In the genomic region with DNA sequence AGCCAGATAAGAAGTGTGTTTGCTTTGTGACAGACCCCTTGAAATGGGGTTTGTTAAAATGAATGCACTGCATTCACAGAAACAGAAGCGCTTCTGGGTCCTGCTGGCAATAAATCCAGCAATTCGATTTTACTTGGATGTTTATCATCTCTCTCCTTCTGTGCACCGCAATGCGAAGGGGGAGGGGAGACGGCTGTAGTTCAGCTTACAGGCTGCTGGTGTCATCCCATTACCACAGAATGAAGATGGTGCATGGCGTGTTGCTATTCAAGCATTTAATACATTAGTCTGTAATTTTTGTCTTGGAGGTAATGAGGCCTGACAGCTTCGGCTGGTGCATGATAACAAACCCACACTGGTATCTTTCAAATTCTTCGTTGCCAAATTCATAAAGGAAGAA, we compare ENCODE assay signal across 9 cellular contexts.
DNase-seq lines count a peak whose midpoint lies in the region; ATAC-seq and TF ChIP-seq lines count a peak whose summit lies in the region.
"Had no signal": no experiment of that assay in that cellular context is flagged by ENCODE, and none has a peak within 500 bp of the region (broad histone marks: within the 10 kb centered on the region; RNA-seq: fewer than 3 reads in every experiment).

No MANE protein-coding gene starts in this region.

- H3F3A ChIP-seq in SK-N-SH (replicated peaks; ENCODE audit: insufficient read depth): peaks cover 8% of the 10 kb centered on the region

- H3K27ac ChIP-seq in SK-N-SH (ENCODE audit: low read depth in 2 of 2, low read length in 1 of 2): peak overlapping the region; percentile 71 to 74; a peak in 3 of 4 replicates

- no peaks in the 10 kb centered on the region for H4K20me1 ChIP-seq in SK-N-SH (ENCODE audit: insufficient read depth)

- CTCF ChIA-PET in SK-N-SH (lab: Yijun Ruan, JAX): interaction anchor here (0.6 to 2.4 kb wide), 27 partner anchors 11 to 1734 kb away, joined by 3 to 9 read pairs (median 3); no protein-coding TSS in a partner anchor

- H3K36me3 ChIP-seq in SK-N-SH (replicated peaks in 1 of 2; ENCODE audit: control insufficient read depth in 1 of 2, insufficient read depth in 2 of 2, low read length in 1 of 2): no peaks in the 10 kb centered on the region

- TF ChIP-seq CTCF in SK-N-SH (IDR thresholded peaks at IDR 0.05): peak; percentile 85

- DNase-seq in SIG-M5 treated with dmso at 0.1 percent for 504 hours (lab: John Stamatoyannopoulos, UW; ENCODE audit: unreplicated experiment): peak; percentile 27
- no peak for DNase-seq in SIG-M5 (lab: John Stamatoyannopoulos, UW)
- peak; percentile 59 for DNase-seq in SK-N-SH
- peak; percentile 33 for DNase-seq in left cardiac atrium
- DNase-seq in smooth muscle cell of the brain vasculature (ENCODE audit: low read depth, low spot score): peak; percentile 61
- DNase-seq in NOMO-1 (lab: John Stamatoyannopoulos, UW; ENCODE audit: unreplicated experiment in 2 of 2): no peak
- DNase-seq: CD4-positive, CD25-positive, alpha-beta regulatory T cell had no signal

- TF ChIP-seq RAD21 in SK-N-SH (IDR thresholded peaks at IDR 0.05; ENCODE audit: low read length): peak; percentile 95

- no peaks in the 10 kb centered on the region for H3K9me3 ChIP-seq in SK-N-SH

- peak; percentile 51 to 88; a peak in 3 of 4 replicates for TF ChIP-seq EP300 in SK-N-SH (IDR thresholded peaks at IDR 0.05; ENCODE audit: borderline replicate concordance in 1 of 2, low read depth in 1 of 2, low read length in 1 of 2)

- no peaks in the 10 kb centered on the region for H3K79me2 ChIP-seq in SK-N-SH (ENCODE audit: insufficient read depth)

- no peaks in the 10 kb centered on the region for H3K9me2 ChIP-seq in SK-N-SH

- no peak overlapping the region for H3K9ac ChIP-seq in SK-N-SH

- no peaks in the 10 kb centered on the region for H3K27me3 ChIP-seq in SK-N-SH (ENCODE audit: insufficient read depth)

- peaks cover 8 to 11% of the 10 kb centered on the region in 2 experiments; a peak in 3 of 4 replicates for H3K4me1 ChIP-seq in SK-N-SH (ENCODE audit: control insufficient read depth in 1 of 2, insufficient read depth in 2 of 2, low read depth in 1 of 2, low read length in 1 of 2)

- H3K4me3 ChIP-seq in SK-N-SH (ENCODE audit: low read depth in 2 of 2, low read length in 1 of 2): peak overlapping the region in 1 of 2 experiments; percentile 17; a peak in 1 of 4 replicates

- peak overlapping the region; percentile 46; the same call in 1 of the 2 replicates for H3K4me2 ChIP-seq in SK-N-SH

- no peak overlapping the region for H2AFZ ChIP-seq in SK-N-SH (ENCODE audit: low read depth)

- POLR2A ChIA-PET in SK-N-SH (lab: Yijun Ruan, JAX): no interaction called here

- WGBS in SK-N-SH (ENCODE audit: low lambda C conversion rate): 18% methylated on average over 8 of the region's 8 CpGs

- intact Hi-C loops in left cardiac atrium (cut with DNase I): loop anchor here (10.0 kb wide), 2 partner anchors 1220 to 1360 kb away; no protein-coding TSS in a partner anchor

- ATAC-seq in left cardiac atrium (peak; percentile 96 to 97), GM18502 (IDR thresholded peaks at IDR 0.05; ENCODE audit: poor library complexity, unreplicated experiment) (no peak), GM21737 (IDR thresholded peaks at IDR 0.05; ENCODE audit: unreplicated experiment) (no peak)

TF ChIP-seq in SK-N-SH, 30 proteins besides CTCF, POLR2A, EP300 and RAD21:
- TF ChIP-seq RCOR1 (IDR thresholded peaks at IDR 0.05; ENCODE audit: low read length) (peak; percentile 95), TCF12 (IDR thresholded peaks at IDR 0.05) (peak; percentile 74), SMC3 (IDR thresholded peaks at IDR 0.05; ENCODE audit: low read depth, low read length) (peak; percentile 82), YY1 (IDR thresholded peaks at IDR 0.05; ENCODE audit: low read depth) (no peak), CHD2 (IDR thresholded peaks at IDR 0.05; ENCODE audit: low read length, partially characterized antibody) (peak; percentile 97), GATA2 (CRISPR knock-in tag; IDR thresholded peaks at IDR 0.05) (peak; percentile 94), MXI1 (IDR thresholded peaks at IDR 0.05; ENCODE audit: low read depth, low read length) (peak; percentile 66; the same call in 1 of the 2 replicates), POLR2AphosphoS5 (IDR thresholded peaks at IDR 0.05; ENCODE audit: low read depth, low read length) (0 out of 2 replicates have a peak, but pooled peaks have one; percentile 14), GABPA (IDR thresholded peaks at IDR 0.05; ENCODE audit: low read depth) (no peak), TEAD4 (IDR thresholded peaks at IDR 0.05; ENCODE audit: borderline replicate concordance, insufficient read depth) (0 out of 2 replicates have a peak, but pooled peaks have one; percentile 29), FOXJ3 (CRISPR knock-in tag; IDR thresholded peaks at IDR 0.05) (peak; percentile 85)
- TF ChIP-seq, protein P1, sequence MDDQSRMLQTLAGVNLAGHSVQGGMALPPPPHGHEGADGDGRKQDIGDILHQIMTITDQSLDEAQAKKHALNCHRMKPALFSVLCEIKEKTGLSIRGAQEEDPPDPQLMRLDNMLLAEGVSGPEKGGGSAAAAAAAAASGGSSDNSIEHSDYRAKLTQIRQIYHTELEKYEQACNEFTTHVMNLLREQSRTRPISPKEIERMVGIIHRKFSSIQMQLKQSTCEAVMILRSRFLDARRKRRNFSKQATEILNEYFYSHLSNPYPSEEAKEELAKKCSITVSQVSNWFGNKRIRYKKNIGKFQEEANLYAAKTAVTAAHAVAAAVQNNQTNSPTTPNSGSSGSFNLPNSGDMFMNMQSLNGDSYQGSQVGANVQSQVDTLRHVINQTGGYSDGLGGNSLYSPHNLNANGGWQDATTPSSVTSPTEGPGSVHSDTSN (IDR thresholded peaks at IDR 0.05): peak; percentile 85
- TF ChIP-seq, protein P2, sequence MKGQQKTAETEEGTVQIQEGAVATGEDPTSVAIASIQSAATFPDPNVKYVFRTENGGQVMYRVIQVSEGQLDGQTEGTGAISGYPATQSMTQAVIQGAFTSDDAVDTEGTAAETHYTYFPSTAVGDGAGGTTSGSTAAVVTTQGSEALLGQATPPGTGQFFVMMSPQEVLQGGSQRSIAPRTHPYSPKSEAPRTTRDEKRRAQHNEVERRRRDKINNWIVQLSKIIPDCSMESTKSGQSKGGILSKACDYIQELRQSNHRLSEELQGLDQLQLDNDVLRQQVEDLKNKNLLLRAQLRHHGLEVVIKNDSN (IDR thresholded peaks at IDR 0.05; ENCODE audit: borderline replicate concordance, low read depth): no peak

Comparison
In these comparisons a context has a peak if more than half of its experiments do, and no peak if none do; other contexts are left out.
1. DNase-seq: peak in SIG-M5 treated with dmso at 0.1 percent for 504 hours (single experiment), SK-N-SH (single experiment), left cardiac atrium (single experiment) and smooth muscle cell of the brain vasculature (single experiment); none in SIG-M5 (single experiment) and NOMO-1 (0 of 2).
2. ATAC-seq: peak in left cardiac atrium (2 of 2); none in GM18502 (single experiment) and GM21737 (single experiment).